Comparison of ENCODE assay signal across 16 cellular contexts in the genomic region with DNA sequence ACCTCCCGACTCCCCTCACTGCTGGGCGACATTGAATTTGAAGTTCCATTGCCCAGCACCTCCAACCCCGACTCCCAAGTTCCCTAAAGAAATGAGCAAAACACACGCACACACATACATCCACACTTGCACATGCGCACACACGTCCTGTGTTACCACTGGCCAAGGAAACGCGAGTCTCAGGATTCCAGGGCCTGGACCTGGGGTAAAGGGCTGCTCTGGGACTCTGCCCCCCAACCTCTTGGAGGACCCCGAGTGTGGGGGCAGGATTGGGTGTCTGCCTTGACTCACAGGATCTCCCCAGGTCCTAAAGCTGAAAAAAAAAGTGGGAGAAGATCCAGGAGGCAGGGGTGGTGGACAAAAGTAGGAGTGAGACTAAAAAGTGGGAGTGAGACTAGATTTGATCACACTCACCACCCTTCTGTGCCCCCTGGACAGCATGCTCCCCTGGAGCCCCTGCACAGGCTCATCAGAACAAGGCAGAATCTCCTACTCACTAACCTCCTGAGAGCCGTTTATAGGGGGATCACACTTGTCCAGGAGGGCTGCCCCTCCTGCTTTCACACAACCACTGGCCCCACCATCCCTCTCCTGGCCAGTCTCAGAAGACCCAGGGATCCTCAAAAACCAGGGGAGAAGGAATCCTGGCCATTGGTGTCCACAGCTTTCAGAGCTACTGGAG.
A peak's percentile ranks its signal among the peaks of the same experiment; 100 is the strongest.
DNase-seq lines count a peak whose midpoint lies in the region; ATAC-seq, FAIRE-seq and TF ChIP-seq lines count a peak whose summit lies in the region.
"Had no signal": no experiment of that assay in that cellular context is flagged by ENCODE, and none has a peak within 500 bp of the region (broad histone marks: within the 10 kb centered on the region; RNA-seq: fewer than 3 reads in every experiment).

No MANE protein-coding gene starts in this region.

- H4K20me1 ChIP-seq in astrocyte (ENCODE audit: insufficient read depth, low read length): peaks cover 58% of the 10 kb centered on the region

- H3K4me1 ChIP-seq in astrocyte (ENCODE audit: insufficient read depth, low read length) (peaks cover 3% of the 10 kb centered on the region), subcutaneous abdominal adipose tissue (ENCODE audit: control insufficient read depth in 5 of 5, insufficient read depth in 5 of 5, low read length in 5 of 5) (peaks cover 6 to 58% (median 52%) of the 10 kb centered on the region in 5 donors)

- no peaks in the 10 kb centered on the region for H3K9me3 Mint-ChIP-seq in astrocyte (ENCODE audit: unreplicated experiment)

- H3K9me3 ChIP-seq in astrocyte (ENCODE audit: insufficient read depth, low read depth, low read length) (no peaks in the 10 kb centered on the region), subcutaneous abdominal adipose tissue (ENCODE audit: control insufficient read depth in 5 of 5, low read length in 5 of 5) (no peaks in the 10 kb centered on the region)

- H3K4me3 Mint-ChIP-seq in astrocyte (ENCODE audit: unreplicated experiment): no peak overlapping the region
- H3K4me3 Mint-ChIP-seq: natural killer cell treated with Interleukin-12 subunit alpha and Interleukin-12 subunit beta and Interleukin-15 and Interleukin-18, amount 100 ng/mL, for 72 hours; stimulated activated naive B cell treated with anti-CD40 and anti-IgM and Interleukin-4, amounts not matched to agents 10 μg/mL and 1 μg/mL and 100 μg/mL, for 72 hours had no signal

- no peaks in the 10 kb centered on the region for H3K27me3 Mint-ChIP-seq in astrocyte (ENCODE audit: low read depth, unreplicated experiment)
- H3K27me3 Mint-ChIP-seq: natural killer cell treated with Interleukin-12 subunit alpha and Interleukin-12 subunit beta and Interleukin-15 and Interleukin-18, amount 100 ng/mL, for 72 hours; stimulated activated naive B cell treated with anti-CD40 and anti-IgM and Interleukin-4, amounts not matched to agents 10 μg/mL and 1 μg/mL and 100 μg/mL, for 72 hours had no signal

- H3K36me3 ChIP-seq in H7 (replicated peaks; ENCODE audit: control insufficient read depth, insufficient read depth, low read length): no peaks in the 10 kb centered on the region
- peaks cover 19% of the 10 kb centered on the region for H3K36me3 ChIP-seq in astrocyte (ENCODE audit: insufficient read depth, low read length)
- H3K36me3 ChIP-seq in subcutaneous abdominal adipose tissue (ENCODE audit: control insufficient read depth in 5 of 5, insufficient read depth in 5 of 5, low read length in 5 of 5): peaks cover 0 to 76% (median 67%) of the 10 kb centered on the region in 5 donors

- H3K36me3 Mint-ChIP-seq in astrocyte (ENCODE audit: low read depth, unreplicated experiment): peaks cover 28% of the 10 kb centered on the region
- H3K36me3 Mint-ChIP-seq: natural killer cell treated with Interleukin-12 subunit alpha and Interleukin-12 subunit beta and Interleukin-15 and Interleukin-18, amount 100 ng/mL, for 72 hours; stimulated activated naive B cell treated with anti-CD40 and anti-IgM and Interleukin-4, amounts not matched to agents 10 μg/mL and 1 μg/mL and 100 μg/mL, for 72 hours had no signal

- FAIRE-seq in astrocyte (lab: Jason Lieb, UNC): no peak

- peak overlapping the region; percentile 50 for H3K27ac Mint-ChIP-seq in astrocyte (ENCODE audit: unreplicated experiment)
- H3K27ac Mint-ChIP-seq: natural killer cell treated with Interleukin-12 subunit alpha and Interleukin-12 subunit beta and Interleukin-15 and Interleukin-18, amount 100 ng/mL, for 72 hours; stimulated activated naive B cell treated with anti-CD40 and anti-IgM and Interleukin-4, amounts not matched to agents 10 μg/mL and 1 μg/mL and 100 μg/mL, for 72 hours had no signal

- TF ChIP-seq CTCF in astrocyte (IDR thresholded peaks at IDR 0.05; ENCODE audit: insufficient read depth, low read depth, low read length): no peak

- H3K4me1 Mint-ChIP-seq in astrocyte (ENCODE audit: low read depth, unreplicated experiment): peaks cover 10% of the 10 kb centered on the region

- no peak overlapping the region for H2AFZ ChIP-seq in astrocyte (ENCODE audit: low read depth, low read length)

- no peak overlapping the region for H3K4me2 ChIP-seq in astrocyte (ENCODE audit: low read length)

- no peak for ATAC-seq in HG03378 (IDR thresholded peaks at IDR 0.05; ENCODE audit: unreplicated experiment)
- ATAC-seq: natural killer cell treated with Interleukin-12 subunit alpha and Interleukin-12 subunit beta and Interleukin-15 and Interleukin-18, amount 100 ng/mL, for 72 hours; stimulated activated naive B cell treated with anti-CD40 and anti-IgM and Interleukin-4, amounts not matched to agents 10 μg/mL and 1 μg/mL and 100 μg/mL, for 72 hours had no signal

- H3K27me3 ChIP-seq in H7 (ENCODE audit: control insufficient read depth, insufficient read depth, low read length) (no peaks in the 10 kb centered on the region), astrocyte (ENCODE audit: insufficient read depth, low read length) (no peaks in the 10 kb centered on the region), subcutaneous abdominal adipose tissue (ENCODE audit: control insufficient read depth in 5 of 5, insufficient read depth in 4 of 5, low read length in 5 of 5) (no peaks in the 10 kb centered on the region)

- H3K27ac ChIP-seq in astrocyte (ENCODE audit: low read depth, low read length): no peak overlapping the region
- peak overlapping the region; percentile 65 for H3K27ac ChIP-seq in subcutaneous abdominal adipose tissue (ENCODE audit: low read depth, low read length)
- H3K27ac ChIP-seq in substantia nigra (ENCODE audit: low read depth, low read length, poor library complexity, severe bottlenecking): no peak overlapping the region

- H3K79me2 ChIP-seq in astrocyte (ENCODE audit: insufficient read depth, low read length): no peaks in the 10 kb centered on the region

- H3K9ac ChIP-seq in astrocyte (ENCODE audit: low read length) (no peak overlapping the region), subcutaneous abdominal adipose tissue (ENCODE audit: low read length in 5 of 5) (peak overlapping the region in 1 of 5 donors; percentile 4)

- DNase-seq in H7: peak; percentile 26
- no peak for DNase-seq in astrocyte (ENCODE audit: low read depth)
- peak; percentile 84 for DNase-seq in mesenteric fat pad (ENCODE audit: low spot score)
- no peak for DNase-seq in NCI-H69 (lab: John Stamatoyannopoulos, UW)
- DNase-seq in substantia nigra (lab: John Stamatoyannopoulos, UW): no peak
- DNase-seq: Calu3; central memory CD4-positive, alpha-beta T cell; effector CD8-positive, alpha-beta T cell; Karpas-422; NCI-H1092; NCI-H524; SHP77 treated with DMSO at 0.1 percent for 48 hours; stimulated activated naive B cell treated with anti-CD40 and anti-IgM and Interleukin-4, amounts not matched to agents 10 μg/mL and 1 μg/mL and 100 μg/mL, for 72 hours had no signal

- H3K4me3 ChIP-seq in H7 (ENCODE audit: insufficient read depth, low read depth, low read length): no peak overlapping the region
- H3K4me3 ChIP-seq in astrocyte (ENCODE audit: insufficient read depth, low read depth, low read length): no peak overlapping the region
- no peak overlapping the region for H3K4me3 ChIP-seq in subcutaneous abdominal adipose tissue (ENCODE audit: low read depth in 1 of 5, low read length in 5 of 5)

Comparison
In these comparisons a context has a peak if more than half of its experiments do, and no peak if none do; other contexts are left out.
1. DNase-seq: peak in H7 (single experiment) and mesenteric fat pad (single experiment); none in astrocyte (single experiment), NCI-H69 (single experiment) and substantia nigra (0 of 49).